In the genomic region with DNA sequence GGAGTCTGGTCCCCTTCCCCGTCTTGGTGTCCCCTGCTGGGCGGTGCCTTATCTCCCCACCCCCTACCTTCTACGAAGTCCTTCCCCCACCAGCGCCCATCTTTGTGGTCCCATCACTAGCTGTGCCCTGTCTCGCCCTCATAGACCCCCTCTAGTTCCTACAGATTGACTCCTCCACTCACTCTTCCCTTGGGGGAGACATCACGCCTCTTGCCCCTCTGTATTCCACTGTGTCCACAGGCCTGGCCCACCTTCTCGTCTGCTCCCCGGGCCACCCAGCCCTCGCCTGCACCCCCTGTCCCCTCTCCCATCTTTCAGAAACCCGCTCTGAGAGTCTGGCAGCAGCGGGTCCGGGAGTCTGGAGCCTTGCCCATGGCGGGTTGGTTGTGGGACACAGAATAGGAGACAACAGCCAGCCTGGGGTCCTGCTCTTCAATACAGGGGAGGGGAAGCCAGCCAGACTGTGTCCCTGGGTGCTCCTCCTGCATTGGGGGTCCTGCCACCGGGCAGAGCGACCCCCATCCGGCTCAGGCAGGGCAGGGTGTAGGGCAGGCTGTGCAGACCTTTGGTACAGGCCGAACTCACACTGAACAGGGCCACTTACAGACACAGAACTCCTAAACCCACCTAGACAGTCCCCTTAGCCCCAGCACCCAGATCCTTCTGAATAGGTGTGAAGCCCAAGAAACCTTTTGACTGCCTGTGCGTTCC, we compare ENCODE assay signal across 8 cellular contexts. TPM values are rescaled to one million over a fixed set of nuclear protein-coding genes. Genes with fewer than 3 reads are reported as not detected.
DNase-seq lines count a peak whose midpoint lies in the region; ATAC-seq lines count a peak whose summit lies in the region.

No MANE protein-coding gene starts in this region.

- H3K27ac Mint-ChIP-seq in activated CD8-positive, alpha-beta memory T cell treated with anti-CD3 and anti-CD28 coated beads, Interleukin-2, amount 10 ng/mL, durations not matched to agents 7 days and 5 days: peak overlapping the region; percentile 90
- peak overlapping the region; percentile 93 for H3K27ac Mint-ChIP-seq in T-helper 1 cell treated with Interleukin-12 subunit alpha and Interleukin-12 subunit beta and Interleukin-4 antibody, amounts not matched to agents 30 μg/mL and 1 μg/mL, for 36 hours
- peak overlapping the region; percentile 96 for H3K27ac Mint-ChIP-seq in stimulated activated effector memory CD8-positive, alpha-beta T cell treated with anti-CD3 and anti-CD28 coated beads, Interleukin-12 subunit alpha, Interleukin-12 subunit beta, amount 100 ng/mL, for 72 hours

- peak overlapping the region; percentile 90 for H3K4me3 Mint-ChIP-seq in activated CD8-positive, alpha-beta memory T cell treated with anti-CD3 and anti-CD28 coated beads, Interleukin-2, amount 10 ng/mL, durations not matched to agents 7 days and 5 days
- H3K4me3 Mint-ChIP-seq in T-helper 1 cell treated with Interleukin-12 subunit alpha and Interleukin-12 subunit beta and Interleukin-4 antibody, amounts not matched to agents 30 μg/mL and 1 μg/mL, for 36 hours: peak overlapping the region; percentile 94
- H3K4me3 Mint-ChIP-seq in stimulated activated effector memory CD8-positive, alpha-beta T cell treated with anti-CD3 and anti-CD28 coated beads, Interleukin-12 subunit alpha, Interleukin-12 subunit beta, amount 100 ng/mL, for 72 hours: peak overlapping the region; percentile 89

- H3K27me3 Mint-ChIP-seq in activated CD8-positive, alpha-beta memory T cell treated with anti-CD3 and anti-CD28 coated beads, Interleukin-2, amount 10 ng/mL, durations not matched to agents 7 days and 5 days: no peaks in the 10 kb centered on the region
- no peaks in the 10 kb centered on the region for H3K27me3 Mint-ChIP-seq in T-helper 1 cell treated with Interleukin-12 subunit alpha and Interleukin-12 subunit beta and Interleukin-4 antibody, amounts not matched to agents 30 μg/mL and 1 μg/mL, for 36 hours (ENCODE audit: low read depth)

- ATAC-seq in activated CD8-positive, alpha-beta memory T cell treated with anti-CD3 and anti-CD28 coated beads, Interleukin-2, amount 10 ng/mL, durations not matched to agents 7 days and 5 days: no peak
- no peak for ATAC-seq in left ventricle myocardium superior
- no peak for ATAC-seq in stimulated activated effector memory CD8-positive, alpha-beta T cell treated with anti-CD3 and anti-CD28 coated beads, Interleukin-12 subunit alpha, Interleukin-12 subunit beta, amount 100 ng/mL, for 72 hours
- ATAC-seq in GM19328 (IDR thresholded peaks at IDR 0.05; ENCODE audit: unreplicated experiment): no peak
- ATAC-seq in GM18861 (IDR thresholded peaks at IDR 0.05; ENCODE audit: unreplicated experiment): no peak

- no peak for DNase-seq in activated CD8-positive, alpha-beta memory T cell treated with anti-CD3 and anti-CD28 coated beads, Interleukin-2, amount 10 ng/mL, durations not matched to agents 7 days and 5 days
- no peak for DNase-seq in activated CD8-positive, alpha-beta memory T cell treated with anti-CD3 and anti-CD28 coated beads, Interleukin-2, amount 50 U/mL, for 4 hours
- peak; percentile 42 for DNase-seq in left ventricle myocardium superior
- DNase-seq in stimulated activated effector memory CD8-positive, alpha-beta T cell treated with anti-CD3 and anti-CD28 coated beads, Interleukin-12 subunit alpha, Interleukin-12 subunit beta, amount 100 ng/mL, for 72 hours (ENCODE audit: low spot score in 2 of 2): no peak
- DNase-seq in NCI-H1048 (lab: John Stamatoyannopoulos, UW): no peak

- peaks cover 54% of the 10 kb centered on the region for H3K4me1 Mint-ChIP-seq in activated CD8-positive, alpha-beta memory T cell treated with anti-CD3 and anti-CD28 coated beads, Interleukin-2, amount 10 ng/mL, durations not matched to agents 7 days and 5 days
- H3K4me1 Mint-ChIP-seq in T-helper 1 cell treated with Interleukin-12 subunit alpha and Interleukin-12 subunit beta and Interleukin-4 antibody, amounts not matched to agents 30 μg/mL and 1 μg/mL, for 36 hours (ENCODE audit: low read depth): peaks cover 29% of the 10 kb centered on the region
- H3K4me1 Mint-ChIP-seq in stimulated activated effector memory CD8-positive, alpha-beta T cell treated with anti-CD3 and anti-CD28 coated beads, Interleukin-12 subunit alpha, Interleukin-12 subunit beta, amount 100 ng/mL, for 72 hours: peaks cover 32% of the 10 kb centered on the region

- no peaks in the 10 kb centered on the region for H3K9me3 Mint-ChIP-seq in activated CD8-positive, alpha-beta memory T cell treated with anti-CD3 and anti-CD28 coated beads, Interleukin-2, amount 10 ng/mL, durations not matched to agents 7 days and 5 days (ENCODE audit: low read depth)
- H3K9me3 Mint-ChIP-seq in T-helper 1 cell treated with Interleukin-12 subunit alpha and Interleukin-12 subunit beta and Interleukin-4 antibody, amounts not matched to agents 30 μg/mL and 1 μg/mL, for 36 hours: no peaks in the 10 kb centered on the region
- no peaks in the 10 kb centered on the region for H3K9me3 Mint-ChIP-seq in stimulated activated effector memory CD8-positive, alpha-beta T cell treated with anti-CD3 and anti-CD28 coated beads, Interleukin-12 subunit alpha, Interleukin-12 subunit beta, amount 100 ng/mL, for 72 hours

- intact Hi-C loops in left ventricle myocardium superior (cut with micrococcal nuclease): no loop called here

- peaks cover 41% of the 10 kb centered on the region for H3K36me3 Mint-ChIP-seq in activated CD8-positive, alpha-beta memory T cell treated with anti-CD3 and anti-CD28 coated beads, Interleukin-2, amount 10 ng/mL, durations not matched to agents 7 days and 5 days
- H3K36me3 Mint-ChIP-seq in T-helper 1 cell treated with Interleukin-12 subunit alpha and Interleukin-12 subunit beta and Interleukin-4 antibody, amounts not matched to agents 30 μg/mL and 1 μg/mL, for 36 hours (ENCODE audit: low read depth): peaks cover 31% of the 10 kb centered on the region
- peaks cover 62% of the 10 kb centered on the region for H3K36me3 Mint-ChIP-seq in stimulated activated effector memory CD8-positive, alpha-beta T cell treated with anti-CD3 and anti-CD28 coated beads, Interleukin-12 subunit alpha, Interleukin-12 subunit beta, amount 100 ng/mL, for 72 hours

- CTCF ChIA-PET in activated CD8-positive, alpha-beta memory T cell treated with anti-CD3 and anti-CD28 coated beads, Interleukin-2, amount 10 ng/mL, durations not matched to agents 7 days and 5 days (lab: Charles Lee): interaction anchor here (0.5 to 4.5 kb wide), 6 partner anchors 12 to 76 kb away, joined by 3 to 49 read pairs (median 6); no protein-coding TSS in a partner anchor

RNA-seq across cellular contexts. Expression of gene RNF187, which starts 1.1 kb away (rescaled TPM):
- total RNA-seq in activated CD8-positive, alpha-beta memory T cell treated with anti-CD3 and anti-CD28 coated beads, Interleukin-2, amount 10 ng/mL, durations not matched to agents 7 days and 5 days: 100 to 1,000 TPM; 145 to 166 TPM
- total RNA-seq in left ventricle myocardium superior: 101 TPM
